ENCODE assay signal across 8 cellular contexts in genomic region chr7:116802784-116803183, GRCh38. TPM values are rescaled to one million over a fixed set of nuclear protein-coding genes. Genes with fewer than 3 reads are reported as not detected.
DNase-seq lines count a peak whose midpoint lies in the region; ATAC-seq, FAIRE-seq and TF ChIP-seq lines count a peak whose summit lies in the region.

No MANE protein-coding gene starts in this region.

- TF ChIP-seq CTCF in BJ (IDR thresholded peaks at IDR 0.05; ENCODE audit: insufficient read depth, low read depth, low read length) (peak; percentile 51), ascending aorta (IDR thresholded peaks at IDR 0.05) (peak in 2 of 3 experiments; percentile 28 to 45)

- peak; percentile 85 for ATAC-seq in HG02759 (IDR thresholded peaks at IDR 0.05; ENCODE audit: unreplicated experiment)

- intact Hi-C loops in ascending aorta (cut with DNase I) = no loop called here

- peaks cover 0 to 13% of the 10 kb centered on the region in 2 donors for H3K4me1 ChIP-seq in ascending aorta

- TF ChIP-seq POLR2A in GM12891 (IDR thresholded peaks at IDR 0.05; ENCODE audit: low read depth, low read length) = no peak

- no peaks in the 10 kb centered on the region for H3K9me3 ChIP-seq in ascending aorta

- POLR2A ChIA-PET in BJ (lab: Charles Lee) = no interaction called here

- H3K36me3 ChIP-seq in BJ (ENCODE audit: control insufficient read depth, insufficient read depth, low read length) = no peaks in the 10 kb centered on the region
- H3K36me3 ChIP-seq in ascending aorta = no peaks in the 10 kb centered on the region

- H3K27me3 ChIP-seq in BJ (ENCODE audit: control insufficient read depth, insufficient read depth, low read length) (no peaks in the 10 kb centered on the region), ascending aorta (no peaks in the 10 kb centered on the region)

- no peak overlapping the region for H3K4me3 ChIP-seq in BJ (ENCODE audit: low read depth, low read length)
- no peak overlapping the region for H3K4me3 ChIP-seq in ascending aorta

- CTCF ChIA-PET in BJ (lab: Yijun Ruan, JAX) = interaction anchor here (0.6 to 2.6 kb wide), 8 partner anchors 15 to 626 kb away, joined by 3 to 8 read pairs (median 3); no protein-coding TSS in a partner anchor

- FAIRE-seq in GM12891 (lab: Jason Lieb, UNC) = no peak

- peak overlapping the region in 1 of 2 donors; percentile 20 for H3K27ac ChIP-seq in ascending aorta

- peak; percentile 55 for DNase-seq in BJ (ENCODE audit: low read depth)
- DNase-seq in GM12891 (ENCODE audit: insufficient read length, low spot score) = peak; percentile 15
- peak; percentile 26 for DNase-seq in NCI-H2227 treated with DMSO at 0.1 percent for 48 hours (lab: John Stamatoyannopoulos, UW)
- DNase-seq in ascending aorta (ENCODE audit: low spot score in 2 of 2) = no peak
- DNase-seq in inferior parietal cortex (ENCODE audit: extremely low spot score) = peak; percentile 83
- DNase-seq in stimulated activated CD8-positive, alpha-beta memory T cell treated with anti-CD3 and anti-CD28 coated beads, Interleukin-4, amount 100 ng/mL, for 48 hours = peak; percentile 39
- DNase-seq in ecto neural progenitor cell (ENCODE audit: low spot score) = no peak

TF ChIP-seq in GM12891, 5 proteins besides CTCF, POLR2A, EP300 and RAD21:
- TF ChIP-seq POU2F2 (IDR thresholded peaks at IDR 0.05; ENCODE audit: low read depth, low read length) (no peak), POLR2AphosphoS5 (IDR thresholded peaks at IDR 0.05; ENCODE audit: low read depth, low read length) (no peak), SPI1 (IDR thresholded peaks at IDR 0.05; ENCODE audit: low read depth, low read length) (no peak), PAX5 (IDR thresholded peaks at IDR 0.05; ENCODE audit: insufficient read depth, low read length, severe bottlenecking) (no peak), TAF1 (IDR thresholded peaks at IDR 0.05; ENCODE audit: low read depth, low read length) (no peak)

RNA-seq across cellular contexts. Expression of gene CAPZA2, which starts 59.6 kb away (rescaled TPM):
- polyA plus RNA-seq in BJ (2011; rRNA removed) = 47.4 and 115 TPM in 2 replicates
- 22.3 and 23.7 TPM in 2 replicates for polyA minus RNA-seq in BJ (2011; rRNA and poly(A)+ RNA removed)
- polyA plus RNA-seq in GM12891 (2012; ENCODE audit: low read depth, missing spikeins) = 72.0 TPM
- 80.5 TPM for total RNA-seq in ascending aorta

Comparison
In these comparisons a context has a peak if more than half of its experiments do, and no peak if none do; other contexts are left out.
1. DNase-seq: peak in BJ (single experiment), GM12891 (single experiment), NCI-H2227 treated with DMSO at 0.1 percent for 48 hours (single experiment), inferior parietal cortex (single experiment) and stimulated activated CD8-positive, alpha-beta memory T cell treated with anti-CD3 and anti-CD28 coated beads, Interleukin-4, amount 100 ng/mL, for 48 hours (single experiment); none in ascending aorta (0 of 2) and ecto neural progenitor cell (single experiment).